ENCODE assay signal across 10 cellular contexts in the genomic region with DNA sequence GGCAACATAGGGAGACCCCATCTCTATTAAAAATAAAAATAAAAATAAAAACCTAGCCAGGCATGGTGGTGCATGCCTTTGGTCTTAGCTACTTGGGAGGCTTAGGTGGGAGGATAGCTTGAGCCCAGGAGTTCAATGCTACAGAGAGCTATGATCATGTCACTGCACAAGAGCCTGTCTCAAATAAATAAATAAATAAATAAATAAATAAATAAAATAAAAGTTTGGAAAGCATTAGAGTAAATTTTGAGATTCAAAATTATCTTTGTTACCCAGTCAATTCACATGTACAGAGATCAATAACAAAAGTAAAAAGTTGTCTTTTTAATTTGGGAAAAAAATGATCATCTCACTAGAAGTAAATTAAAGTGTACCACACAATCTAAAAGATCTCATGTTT.
"Had no signal": no experiment of that assay in that cellular context is flagged by ENCODE, and none has a peak within 500 bp of the region (broad histone marks: within the 10 kb centered on the region; RNA-seq: fewer than 3 reads in every experiment).

No MANE protein-coding gene starts in this region.

- H3K4me2 ChIP-seq: GM23338 had no signal

- H3K4me1 ChIP-seq: HAP-1 had no signal

- H3K36me3 ChIP-seq: HAP-1 had no signal

- H3K9me3 ChIP-seq: HAP-1 had no signal

- FAIRE-seq: H54 had no signal

- ATAC-seq: GM23338, HCT116 had no signal

- H3K9ac ChIP-seq: GM23248 had no signal

- H3K27ac ChIP-seq: GM23248 had no signal

- H2AFZ ChIP-seq: GM23248, GM23338 had no signal

- H3K4me3 ChIP-seq: GM23248, GM23338, HAP-1 had no signal

- DNase-seq: GM23248, GOT3, H7, H9, HCEC 1CT, HFFc6 had no signal
